10 cellular contexts compared by ENCODE assay signal in genomic region chr16:12661656-12662172, GRCh38.
A peak's percentile ranks its signal among the peaks of the same experiment; 100 is the strongest.
DNase-seq lines count a peak whose midpoint lies in the region; ATAC-seq and TF ChIP-seq lines count a peak whose summit lies in the region.
"Had no signal": no experiment of that assay in that cellular context is flagged by ENCODE, and none has a peak within 500 bp of the region (broad histone marks: within the 10 kb centered on the region; RNA-seq: fewer than 3 reads in every experiment).

No MANE protein-coding gene starts in this region.

- no peak overlapping the region for H3K4me3 ChIP-seq in GM12865 (ENCODE audit: low read depth, low read length)
- H3K4me3 ChIP-seq in MG63: no peak overlapping the region
- H3K4me3 ChIP-seq in adipocyte (ENCODE audit: low read length): no peak overlapping the region

- ATAC-seq in HG03159 (IDR thresholded peaks at IDR 0.05; ENCODE audit: unreplicated experiment): no peak

- no peaks in the 10 kb centered on the region for H3K4me1 ChIP-seq in adipocyte (ENCODE audit: control insufficient read depth, insufficient read depth, low read length)

- DNase-seq in GM12865 (ENCODE audit: low read depth) (peak; percentile 36), MG63 (peak; percentile 29), adipocyte (ENCODE audit: low read depth) (peak; percentile 37), lung microvascular endothelial cell (ENCODE audit: low read depth in 2 of 2) (peak; percentile 28 to 58), NCI-H774 (lab: John Stamatoyannopoulos, UW) (no peak), HCEC 1CT (no peak)
- no peak for DNase-seq in stimulated activated naive CD4-positive, alpha-beta T cell (lab: John Stamatoyannopoulos, UW)
- DNase-seq: activated CD8-positive, alpha-beta memory T cell treated with anti-CD3 and anti-CD28 coated beads, Interleukin-2, amount 50 U/mL, for 4 hours; NCI-H526 had no signal

- H3K9me3 ChIP-seq in MG63: no peaks in the 10 kb centered on the region; the same call in 1 of the 2 replicates
- H3K9me3 ChIP-seq in adipocyte (ENCODE audit: control insufficient read depth, low read length): no peaks in the 10 kb centered on the region

- no peaks in the 10 kb centered on the region for H3K27me3 ChIP-seq in MG63
- no peaks in the 10 kb centered on the region for H3K27me3 ChIP-seq in adipocyte (replicated peaks; ENCODE audit: control insufficient read depth, insufficient read depth, low read length)

- H3K9ac ChIP-seq in adipocyte (ENCODE audit: low read length): no peak overlapping the region

- H3K36me3 ChIP-seq in MG63: no peaks in the 10 kb centered on the region
- peaks cover 28% of the 10 kb centered on the region for H3K36me3 ChIP-seq in adipocyte (ENCODE audit: control insufficient read depth, insufficient read depth, low read length, severe bottlenecking)

- no peak for TF ChIP-seq CTCF in GM12865 (IDR thresholded peaks at IDR 0.05; ENCODE audit: insufficient read depth, low read depth, low read length, missing control alignments)

Comparison
In these comparisons a context has a peak if more than half of its experiments do, and no peak if none do; other contexts are left out.
1. DNase-seq: peak in GM12865 (single experiment), MG63 (single experiment), adipocyte (single experiment) and lung microvascular endothelial cell (2 of 2); none in NCI-H774 (single experiment), stimulated activated naive CD4-positive, alpha-beta T cell (0 of 6) and HCEC 1CT (single experiment).